8 cellular contexts compared by ENCODE assay signal in genomic region chr17:47650525-47651522, GRCh38. TPM values are rescaled to one million over a fixed set of nuclear protein-coding genes. Genes with fewer than 3 reads are reported as not detected.
A peak's percentile ranks its signal among the peaks of the same experiment; 100 is the strongest.
DNase-seq lines count a peak whose midpoint lies in the region; ATAC-seq and TF ChIP-seq lines count a peak whose summit lies in the region.

No MANE protein-coding gene starts in this region.

- no peaks in the 10 kb centered on the region for H3K9me3 Mint-ChIP-seq in activated naive CD8-positive, alpha-beta T cell treated with anti-CD3 and anti-CD28 coated beads for 36 hours
- no peaks in the 10 kb centered on the region for H3K9me3 Mint-ChIP-seq in osteocyte (ENCODE audit: unreplicated experiment)

- intact Hi-C loops in Right ventricle myocardium inferior (cut with DNase I), result no loop called here

- peaks cover 55% of the 10 kb centered on the region for H3K36me3 Mint-ChIP-seq in activated naive CD8-positive, alpha-beta T cell treated with anti-CD3 and anti-CD28 coated beads for 36 hours
- peaks cover 25% of the 10 kb centered on the region for H3K36me3 Mint-ChIP-seq in osteocyte (ENCODE audit: unreplicated experiment)

- peaks cover 8 to 29% of the 10 kb centered on the region in 2 donors for H3K4me1 ChIP-seq in thoracic aorta (ENCODE audit: control insufficient read depth in 1 of 2, low read depth in 2 of 2)

- DNase-seq in GF-D8 (lab: John Stamatoyannopoulos, UW) (peak; percentile 91), NCI-H1092 treated with DMSO at 0.1 percent for 48 hours (lab: John Stamatoyannopoulos, UW) (peak; percentile 94), SKM-1 (lab: John Stamatoyannopoulos, UW; ENCODE audit: unreplicated experiment) (peak; percentile 90), Right ventricle myocardium inferior (ENCODE audit: missing footprints) (peak; percentile 98), osteocyte (ENCODE audit: extremely low spot score, unreplicated experiment) (peak; percentile 98), thoracic aorta (ENCODE audit: low spot score) (peak; percentile 75)
- peak; percentile 97 for DNase-seq in activated naive CD8-positive, alpha-beta T cell treated with anti-CD3 and anti-CD28 coated beads for 36 hours

- peaks cover 22% of the 10 kb centered on the region for H3K36me3 ChIP-seq in thoracic aorta

- peak overlapping the region; percentile 93 for H3K4me3 Mint-ChIP-seq in activated naive CD8-positive, alpha-beta T cell treated with anti-CD3 and anti-CD28 coated beads for 36 hours
- peak overlapping the region; percentile 83 for H3K4me3 Mint-ChIP-seq in osteocyte (ENCODE audit: unreplicated experiment)

- peak overlapping the region; percentile 29 to 30 for H3K27ac ChIP-seq in thoracic aorta

- TF ChIP-seq CTCF in osteocyte (IDR thresholded peaks at IDR 0.05), result no peak
- no peak for TF ChIP-seq CTCF in thoracic aorta (IDR thresholded peaks at IDR 0.05)

- peak overlapping the region; percentile 96 for H3K27ac Mint-ChIP-seq in activated naive CD8-positive, alpha-beta T cell treated with anti-CD3 and anti-CD28 coated beads for 36 hours
- H3K27ac Mint-ChIP-seq in osteocyte (ENCODE audit: unreplicated experiment), result peak overlapping the region; percentile 69

- no peaks in the 10 kb centered on the region for H3K9me3 ChIP-seq in thoracic aorta

- ATAC-seq in HG02571 (IDR thresholded peaks at IDR 0.05; ENCODE audit: unreplicated experiment) (peak; percentile 43), Right ventricle myocardium inferior (peak; percentile 81), thoracic aorta (ENCODE audit: insufficient number of reproducible peaks, low FRiP score, low read depth) (peak; percentile 8)

- peak overlapping the region; percentile 75 for H3K4me3 ChIP-seq in thoracic aorta

- H3K27me3 Mint-ChIP-seq in activated naive CD8-positive, alpha-beta T cell treated with anti-CD3 and anti-CD28 coated beads for 36 hours, result no peaks in the 10 kb centered on the region
- no peaks in the 10 kb centered on the region for H3K27me3 Mint-ChIP-seq in osteocyte (ENCODE audit: unreplicated experiment)

- peaks cover 55% of the 10 kb centered on the region for H3K4me1 Mint-ChIP-seq in activated naive CD8-positive, alpha-beta T cell treated with anti-CD3 and anti-CD28 coated beads for 36 hours
- peaks cover 40% of the 10 kb centered on the region for H3K4me1 Mint-ChIP-seq in osteocyte (ENCODE audit: unreplicated experiment)

- no peaks in the 10 kb centered on the region for H3K27me3 ChIP-seq in thoracic aorta (replicated peaks; ENCODE audit: insufficient read depth)

RNA-seq across cellular contexts. Expression of gene KPNB1, which starts 1.1 kb away (rescaled TPM):
- total RNA-seq in activated naive CD8-positive, alpha-beta T cell treated with anti-CD3 and anti-CD28 coated beads for 36 hours, result 100 to 1,000 TPM; 886 to 911 TPM
- total RNA-seq in Right ventricle myocardium inferior, result 166 TPM
- 301 and 304 TPM in 2 replicates for total RNA-seq in osteocyte
- total RNA-seq in thoracic aorta, result 100 to 1,000 TPM; 199 to 223 TPM

RNA-seq across cellular contexts. Expression of gene TBKBP1, which starts 43.1 kb away (rescaled TPM):
- 10 to 100 TPM; 11.7 to 11.9 TPM for total RNA-seq in activated naive CD8-positive, alpha-beta T cell treated with anti-CD3 and anti-CD28 coated beads for 36 hours
- total RNA-seq in Right ventricle myocardium inferior, result 14.2 TPM
- total RNA-seq in osteocyte, result 16.5 and 17.4 TPM in 2 replicates
- total RNA-seq in thoracic aorta, result 10 to 100 TPM in 1 of 2 donors, 1 to 10 TPM in 1; 8.8 to 19.1 TPM

Comparison
In these comparisons a context has a peak if more than half of its experiments do, and no peak if none do; other contexts are left out.
1. Peak in every context shown above with its lines: DNase-seq, ATAC-seq, H3K4me3 ChIP-seq and H3K27ac ChIP-seq.
2. ATAC-seq: peak in every context shown above with its lines; median percentile 81 in Right ventricle myocardium inferior; 43 in HG02571; 8 in thoracic aorta.